1 cellular context compared by ENCODE assay signal in the genomic region with DNA sequence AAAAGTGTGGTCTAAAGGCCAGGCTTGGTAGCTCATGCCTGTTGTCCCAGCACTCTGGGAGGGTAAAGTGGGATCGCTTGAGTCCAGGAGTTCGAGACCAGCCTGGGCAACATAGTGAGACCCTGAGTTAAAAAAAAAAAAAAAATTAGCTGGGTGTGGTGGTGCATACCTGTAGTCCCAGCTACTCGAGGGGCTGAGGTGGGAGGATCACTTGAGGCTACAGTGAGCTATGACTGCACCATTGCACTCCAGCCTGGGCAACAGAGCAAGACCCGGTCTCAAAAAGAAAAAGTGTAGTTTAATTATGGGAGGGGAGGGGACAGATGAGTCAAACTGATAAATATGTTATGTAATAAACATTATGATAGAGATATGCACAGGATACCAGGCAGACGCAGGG.
TF ChIP-seq lines count a peak whose summit lies in the region.

No MANE protein-coding gene starts in this region.

TF ChIP-seq in K562, 482 proteins besides CTCF, POLR2A, EP300 and RAD21:
- 0 out of 2 replicates have a peak, but pooled peaks have one; percentile 26 for TF ChIP-seq BCOR (IDR thresholded peaks at IDR 0.05)
- TF ChIP-seq SMARCA5 (IDR thresholded peaks at IDR 0.05), result 0 out of 2 replicates have a peak, but pooled peaks have one; percentile 13
- peak; percentile 71 for TF ChIP-seq ZNF121 (CRISPR knock-in tag; conservative IDR thresholded peaks at IDR 0.05)
